In the genomic region with DNA sequence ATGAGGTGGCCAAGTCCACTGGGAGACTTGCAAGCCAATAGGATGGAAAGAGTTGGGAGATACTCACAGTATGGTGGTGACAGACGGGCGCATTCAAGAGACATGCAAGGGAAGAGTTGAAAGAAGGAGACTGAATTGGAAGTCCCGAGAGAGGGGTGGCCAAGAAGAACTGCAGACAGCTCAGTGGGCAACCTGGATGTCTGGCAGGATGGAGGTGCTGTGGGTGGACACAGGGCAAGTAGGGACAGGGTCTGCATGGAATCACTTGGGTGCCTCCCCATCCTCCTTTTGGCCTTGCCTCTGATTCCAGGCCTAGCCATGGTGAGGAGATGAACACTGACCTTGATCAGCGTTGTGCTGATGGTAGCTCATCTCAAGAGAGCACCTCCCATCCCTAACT, we compare ENCODE assay signal across 29 cellular contexts.
"Had no signal": no experiment of that assay in that cellular context is flagged by ENCODE, and none has a peak within 500 bp of the region (broad histone marks: within the 10 kb centered on the region; RNA-seq: fewer than 3 reads in every experiment).

No MANE protein-coding gene starts in this region.

- ATAC-seq: heart right ventricle; left colon; left lung; lower lobe of right lung; naive thymus-derived CD8-positive, alpha-beta T cell; pancreas; right cardiac atrium; sciatic nerve; stimulated activated effector memory CD8-positive, alpha-beta T cell treated with anti-CD3 and anti-CD28 coated beads, Interleukin-12 subunit alpha, Interleukin-12 subunit beta, amount 100 ng/mL, for 72 hours had no signal

- H3K27ac Mint-ChIP-seq: naive thymus-derived CD8-positive, alpha-beta T cell; nephron; stimulated activated effector memory CD8-positive, alpha-beta T cell treated with anti-CD3 and anti-CD28 coated beads, Interleukin-12 subunit alpha, Interleukin-12 subunit beta, amount 100 ng/mL, for 72 hours; stimulated activated naive CD8-positive, alpha-beta T cell treated with anti-CD3 and anti-CD28 coated beads, Interleukin-15, Interleukin-2, amounts not matched to agents 100 ng/mL and 50 ng/mL, for 24 hours; type B pancreatic cell had no signal

- FAIRE-seq: keratinocyte, pancreas, small intestine had no signal

- H3K9me3 ChIP-seq: heart right ventricle, left lung, lower lobe of right lung, pancreas, prostate gland, spleen, suprapubic skin, thoracic aorta, tibial artery, vagina had no signal

- H3K36me3 Mint-ChIP-seq: naive thymus-derived CD8-positive, alpha-beta T cell; stimulated activated effector memory CD8-positive, alpha-beta T cell treated with anti-CD3 and anti-CD28 coated beads, Interleukin-12 subunit alpha, Interleukin-12 subunit beta, amount 100 ng/mL, for 72 hours had no signal

- H3K4me3 ChIP-seq: heart right ventricle, hepatocyte, left lung, lower lobe of right lung, pancreas, prostate gland, spleen, suprapubic skin, thoracic aorta, tibial artery, vagina had no signal

- H3K36me3 ChIP-seq: heart right ventricle, left lung, lower lobe of right lung, pancreas, prostate gland, spleen, suprapubic skin, thoracic aorta, tibial artery, vagina had no signal

- H3K27me3 ChIP-seq: heart right ventricle, hepatocyte, left lung, pancreas, tibial artery, vagina had no signal

- H3K4me1 Mint-ChIP-seq: naive thymus-derived CD8-positive, alpha-beta T cell; stimulated activated effector memory CD8-positive, alpha-beta T cell treated with anti-CD3 and anti-CD28 coated beads, Interleukin-12 subunit alpha, Interleukin-12 subunit beta, amount 100 ng/mL, for 72 hours had no signal

- H3K79me2 ChIP-seq: hepatocyte had no signal

- H3K9me3 Mint-ChIP-seq: stimulated activated effector memory CD8-positive, alpha-beta T cell treated with anti-CD3 and anti-CD28 coated beads, Interleukin-12 subunit alpha, Interleukin-12 subunit beta, amount 100 ng/mL, for 72 hours; stimulated activated naive CD8-positive, alpha-beta T cell treated with anti-CD3 and anti-CD28 coated beads, Interleukin-15, Interleukin-2, amounts not matched to agents 100 ng/mL and 50 ng/mL, for 24 hours had no signal

- H3K27ac ChIP-seq: heart right ventricle, hepatocyte, left lung, lower lobe of right lung, pancreas, prostate gland, spleen, suprapubic skin, thoracic aorta, tibial artery, vagina had no signal

- H3K27me3 Mint-ChIP-seq: stimulated activated naive CD8-positive, alpha-beta T cell treated with anti-CD3 and anti-CD28 coated beads, Interleukin-15, Interleukin-2, amounts not matched to agents 100 ng/mL and 50 ng/mL, for 24 hours had no signal

- H3K4me1 ChIP-seq: left lung, lower lobe of right lung, prostate gland, tibial artery had no signal

- H3K4me2 ChIP-seq: hepatocyte had no signal

- DNase-seq: heart right ventricle; kidney glomerular epithelial cell; left colon; left lung; lower lobe of right lung; mammary epithelial cell; mesenchymal stem cell; naive thymus-derived CD8-positive, alpha-beta T cell; nucleus accumbens; pancreas; posterior cingulate gyrus; retina; right cardiac atrium; small intestine; spleen; stimulated activated CD4-positive, alpha-beta T cell treated with anti-CD3 and anti-CD28 coated beads, Interleukin-4, amount 100 ng/mL, for 24 hours; stimulated activated naive CD4-positive, alpha-beta T cell had no signal

- H3K4me3 Mint-ChIP-seq: naive thymus-derived CD8-positive, alpha-beta T cell; nephron; stimulated activated effector memory CD8-positive, alpha-beta T cell treated with anti-CD3 and anti-CD28 coated beads, Interleukin-12 subunit alpha, Interleukin-12 subunit beta, amount 100 ng/mL, for 72 hours; stimulated activated naive CD8-positive, alpha-beta T cell treated with anti-CD3 and anti-CD28 coated beads, Interleukin-15, Interleukin-2, amounts not matched to agents 100 ng/mL and 50 ng/mL, for 24 hours; type B pancreatic cell had no signal

- H2AFZ ChIP-seq: hepatocyte had no signal
